9 cellular contexts compared by ENCODE assay signal in genomic region chr12:27680638-27681037, GRCh38. TPM values are rescaled to one million over a fixed set of nuclear protein-coding genes. Genes with fewer than 3 reads are reported as not detected.
"Had no signal": no experiment of that assay in that cellular context is flagged by ENCODE, and none has a peak within 500 bp of the region (broad histone marks: within the 10 kb centered on the region; RNA-seq: fewer than 3 reads in every experiment).

No MANE protein-coding gene starts in this region.

- ATAC-seq: HCT116, K562 had no signal

- H3K4me3 Mint-ChIP-seq: HFFc6 had no signal

- H3K9me3 Mint-ChIP-seq: HFFc6 had no signal

- DNase-seq: GM23248, GOT3, H7, HFFc6, IMR-90 had no signal

- H3K9me3 ChIP-seq: HAP-1 had no signal

- H3K27ac Mint-ChIP-seq: HFFc6 had no signal

- H3K27ac ChIP-seq: GM23248, HL-60 had no signal

- H3K4me3 ChIP-seq: GM23248, HAP-1, K562 had no signal

- H3K9ac ChIP-seq: GM23248 had no signal

RNA-seq across cellular contexts. Expression of gene REP15, which starts 15.6 kb away (rescaled TPM):
- total RNA-seq: K562 had no signal
- polyA plus RNA-seq: K562 had no signal
